Comparison of ENCODE assay signal across 31 cellular contexts in the genomic region with DNA sequence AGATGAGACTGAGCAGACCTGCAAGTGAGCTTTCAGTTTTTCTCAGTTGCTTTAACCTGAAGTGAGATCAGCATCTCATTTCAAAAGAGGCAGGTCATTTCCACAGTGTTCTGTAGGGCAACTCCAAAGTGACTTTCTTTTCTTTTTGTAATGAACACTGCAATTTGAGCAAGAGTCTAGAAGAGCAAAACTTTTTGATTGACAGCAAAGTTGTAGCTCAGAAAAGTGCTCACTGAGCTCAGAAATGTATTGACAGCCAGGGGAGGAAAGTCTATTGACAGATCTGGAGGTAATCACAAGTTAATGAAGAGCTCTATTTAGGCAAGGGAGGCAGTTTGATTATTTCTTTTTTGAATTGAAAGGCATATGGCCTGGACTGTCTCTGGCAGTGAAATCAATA.
"Had no signal": no experiment of that assay in that cellular context is flagged by ENCODE, and none has a peak within 500 bp of the region (broad histone marks: within the 10 kb centered on the region; RNA-seq: fewer than 3 reads in every experiment).

No MANE protein-coding gene starts in this region.

- H3K9me3 Mint-ChIP-seq: activated CD4-positive, alpha-beta memory T cell treated with anti-CD3 and anti-CD28 coated beads, Interleukin-2, amount 10 ng/mL, durations not matched to agents 7 days and 5 days; activated CD4-positive, alpha-beta T cell treated with anti-CD3 and anti-CD28 coated beads, Interleukin-2, amount 10 ng/mL, durations not matched to agents 7 days and 5 days; activated naive CD4-positive, alpha-beta T cell treated with anti-CD3 and anti-CD28 coated beads, Interleukin-2, amount 10 ng/mL, durations not matched to agents 7 days and 5 days; activated naive CD4-positive, alpha-beta T cell treated with anti-CD3 and anti-CD28 coated beads, Interleukin-2, amount 50 U/mL, for 72 hours; activated naive CD8-positive, alpha-beta T cell treated with anti-CD3 and anti-CD28 coated beads, Interleukin-2, amount 50 U/mL, for 24 hours; activated T-cell treated with anti-CD3 and anti-CD28 coated beads, Interleukin-2, amount 50 U/mL, for 24 hours; activated T-cell treated with anti-CD3 and anti-CD28 coated beads, Interleukin-2, amount 50 U/mL, for 72 hours; effector memory CD8-positive, alpha-beta T cell; T-cell; T-helper 1 cell treated with Interleukin-12 subunit alpha and Interleukin-12 subunit beta and Interleukin-4 antibody, amounts not matched to agents 30 μg/mL and 1 μg/mL, for 36 hours; T-helper 2 cell treated with Interferon-gamma antibody and Interleukin-4, amounts not matched to agents 5 μg/mL and 100 μg/mL, for 36 hours had no signal

- H3K27me3 Mint-ChIP-seq: activated CD4-positive, alpha-beta memory T cell treated with anti-CD3 and anti-CD28 coated beads, Interleukin-2, amount 10 ng/mL, durations not matched to agents 7 days and 5 days; activated CD4-positive, alpha-beta T cell treated with anti-CD3 and anti-CD28 coated beads, Interleukin-2, amount 10 ng/mL, durations not matched to agents 7 days and 5 days; activated naive CD4-positive, alpha-beta T cell treated with anti-CD3 and anti-CD28 coated beads, Interleukin-2, amount 10 ng/mL, durations not matched to agents 7 days and 5 days; activated naive CD8-positive, alpha-beta T cell treated with anti-CD3 and anti-CD28 coated beads, Interleukin-2, amount 50 U/mL, for 24 hours; activated T-cell treated with anti-CD3 and anti-CD28 coated beads, Interleukin-2, amount 50 U/mL, for 24 hours; effector memory CD8-positive, alpha-beta T cell; T-cell had no signal

- H3K27ac Mint-ChIP-seq: activated CD4-positive, alpha-beta memory T cell treated with anti-CD3 and anti-CD28 coated beads, Interleukin-2, amount 10 ng/mL, durations not matched to agents 7 days and 5 days; activated CD4-positive, alpha-beta T cell treated with anti-CD3 and anti-CD28 coated beads, Interleukin-2, amount 10 ng/mL, durations not matched to agents 7 days and 5 days; activated naive CD4-positive, alpha-beta T cell treated with anti-CD3 and anti-CD28 coated beads, Interleukin-2, amount 10 ng/mL, durations not matched to agents 7 days and 5 days; activated naive CD4-positive, alpha-beta T cell treated with anti-CD3 and anti-CD28 coated beads, Interleukin-2, amount 50 U/mL, for 72 hours; activated naive CD8-positive, alpha-beta T cell treated with anti-CD3 and anti-CD28 coated beads, Interleukin-2, amount 50 U/mL, for 24 hours; activated T-cell treated with anti-CD3 and anti-CD28 coated beads, Interleukin-2, amount 50 U/mL, for 24 hours; activated T-cell treated with anti-CD3 and anti-CD28 coated beads, Interleukin-2, amount 50 U/mL, for 72 hours; T-cell; T-helper 1 cell treated with Interleukin-12 subunit alpha and Interleukin-12 subunit beta and Interleukin-4 antibody, amounts not matched to agents 30 μg/mL and 1 μg/mL, for 36 hours; T-helper 2 cell treated with Interferon-gamma antibody and Interleukin-4, amounts not matched to agents 5 μg/mL and 100 μg/mL, for 36 hours had no signal

- ATAC-seq: activated naive CD4-positive, alpha-beta T cell treated with anti-CD3 and anti-CD28 coated beads, Interleukin-2, amount 50 U/mL, for 72 hours; activated naive CD8-positive, alpha-beta T cell treated with anti-CD3 and anti-CD28 coated beads, Interleukin-2, amount 50 U/mL, for 24 hours; activated T-cell treated with anti-CD3 and anti-CD28 coated beads, Interleukin-2, amount 50 U/mL, for 72 hours; body of pancreas; effector memory CD8-positive, alpha-beta T cell; gastroesophageal sphincter; T-cell had no signal

- H3K36me3 Mint-ChIP-seq: activated naive CD4-positive, alpha-beta T cell treated with anti-CD3 and anti-CD28 coated beads, Interleukin-2, amount 10 ng/mL, durations not matched to agents 7 days and 5 days; activated naive CD4-positive, alpha-beta T cell treated with anti-CD3 and anti-CD28 coated beads, Interleukin-2, amount 50 U/mL, for 72 hours had no signal

- H3K4me3 Mint-ChIP-seq: activated CD4-positive, alpha-beta memory T cell treated with anti-CD3 and anti-CD28 coated beads, Interleukin-2, amount 10 ng/mL, durations not matched to agents 7 days and 5 days; activated CD4-positive, alpha-beta T cell treated with anti-CD3 and anti-CD28 coated beads, Interleukin-2, amount 10 ng/mL, durations not matched to agents 7 days and 5 days; activated naive CD4-positive, alpha-beta T cell treated with anti-CD3 and anti-CD28 coated beads, Interleukin-2, amount 10 ng/mL, durations not matched to agents 7 days and 5 days; activated naive CD8-positive, alpha-beta T cell treated with anti-CD3 and anti-CD28 coated beads, Interleukin-2, amount 50 U/mL, for 24 hours; activated T-cell treated with anti-CD3 and anti-CD28 coated beads, Interleukin-2, amount 50 U/mL, for 24 hours; activated T-cell treated with anti-CD3 and anti-CD28 coated beads, Interleukin-2, amount 50 U/mL, for 72 hours; effector memory CD8-positive, alpha-beta T cell; T-cell; T-helper 1 cell treated with Interleukin-12 subunit alpha and Interleukin-12 subunit beta and Interleukin-4 antibody, amounts not matched to agents 30 μg/mL and 1 μg/mL, for 36 hours; T-helper 2 cell treated with Interferon-gamma antibody and Interleukin-4, amounts not matched to agents 5 μg/mL and 100 μg/mL, for 36 hours had no signal

- DNase-seq: activated CD4-positive, alpha-beta memory T cell treated with anti-CD3 and anti-CD28 coated beads, Interleukin-2, amount 10 ng/mL, durations not matched to agents 7 days and 5 days; activated CD4-positive, alpha-beta T cell treated with anti-CD3 and anti-CD28 coated beads for 1 hour; activated CD4-positive, alpha-beta T cell treated with anti-CD3 and anti-CD28 coated beads for 4 hours; activated CD4-positive, alpha-beta T cell treated with anti-CD3 and anti-CD28 coated beads, Interleukin-2, amount 10 ng/mL, durations not matched to agents 7 days and 5 days; activated CD4-positive, alpha-beta T cell treated with anti-CD3 and anti-CD28 coated beads, Interleukin-2, amount 50 U/mL, for 4 hours; activated CD8-positive, alpha-beta memory T cell treated with anti-CD3 and anti-CD28 coated beads, Interleukin-2, amount 50 U/mL, for 48 hours; activated gamma-delta T cell; activated naive CD4-positive, alpha-beta T cell; activated naive CD4-positive, alpha-beta T cell treated with anti-CD3 and anti-CD28 coated beads, Interleukin-2, amount 10 ng/mL, durations not matched to agents 7 days and 5 days; activated naive CD8-positive, alpha-beta T cell treated with anti-CD3 and anti-CD28 coated beads, Interleukin-2, amount 50 U/mL, for 24 hours; activated T-cell treated with anti-CD3 and anti-CD28 coated beads for 4 hours; activated T-cell treated with anti-CD3 and anti-CD28 coated beads, Interleukin-2, amount 50 U/mL, for 24 hours; activated T-cell treated with anti-CD3 and anti-CD28 coated beads, Interleukin-2, amount 50 U/mL, for 72 hours; adrenal gland; amygdala; aorta; body of pancreas; caudate nucleus; cortex of kidney; dermis blood vessel endothelial cell; effector CD4-positive, alpha-beta T cell; effector memory CD8-positive, alpha-beta T cell; erythroblast; esophagus squamous epithelium; foreskin melanocyte; T-cell; T1000 had no signal

- H3K4me1 Mint-ChIP-seq: activated CD4-positive, alpha-beta memory T cell treated with anti-CD3 and anti-CD28 coated beads, Interleukin-2, amount 10 ng/mL, durations not matched to agents 7 days and 5 days; activated CD4-positive, alpha-beta T cell treated with anti-CD3 and anti-CD28 coated beads, Interleukin-2, amount 10 ng/mL, durations not matched to agents 7 days and 5 days; activated naive CD4-positive, alpha-beta T cell treated with anti-CD3 and anti-CD28 coated beads, Interleukin-2, amount 10 ng/mL, durations not matched to agents 7 days and 5 days; activated naive CD8-positive, alpha-beta T cell treated with anti-CD3 and anti-CD28 coated beads, Interleukin-2, amount 50 U/mL, for 24 hours had no signal
